In genomic region chrX:47568656-47569295, GRCh38 we compare ENCODE assay signal across 9 cellular contexts. TPM values are rescaled to one million over a fixed set of nuclear protein-coding genes. Genes with fewer than 3 reads are reported as not detected.
DNase-seq lines count a peak whose midpoint lies in the region; TF ChIP-seq lines count a peak whose summit lies in the region.
"Had no signal": no experiment of that assay in that cellular context is flagged by ENCODE, and none has a peak within 500 bp of the region (broad histone marks: within the 10 kb centered on the region; RNA-seq: fewer than 3 reads in every experiment).

No MANE protein-coding gene starts in this region.

- peak; percentile 43 for TF ChIP-seq CTCF in epithelial cell of proximal tubule (conservative IDR thresholded peaks at IDR 0.05; ENCODE audit: low read depth, low read length)

- DNase-seq in NOMO-1 treated with DMSO at 0.1 percent for 48 hours (lab: John Stamatoyannopoulos, UW; ENCODE audit: unreplicated experiment) (peak; percentile 3), NOMO-1 (lab: John Stamatoyannopoulos, UW; ENCODE audit: unreplicated experiment in 2 of 2) (no peak), SK-MEL-5 (ENCODE audit: low read depth, low spot score) (peak; percentile 38), epithelial cell of proximal tubule (ENCODE audit: low read depth) (no peak), NCI-H187 (lab: John Stamatoyannopoulos, UW) (no peak), AG08395 (ENCODE audit: low spot score) (no peak), hypothalamus (lab: John Stamatoyannopoulos, UW) (no peak)
- DNase-seq in stimulated activated CD8-positive, alpha-beta memory T cell treated with anti-CD3 and anti-CD28 coated beads, Interleukin-4, amount 100 ng/mL, for 48 hours = peak; percentile 59

- H3K4me3 ChIP-seq in epithelial cell of proximal tubule (ENCODE audit: low read depth, low read length) = no peak overlapping the region
- H3K4me3 ChIP-seq: suprapubic skin had no signal

- in situ Hi-C loops in SK-MEL-5 (cut with HindIII; ENCODE audit: low pct_unique_long_range_greater_than_20kb, low sequenced_read_pairs) = no loop called here

RNA-seq across cellular contexts. Expression of gene ARAF, which starts 7.8 kb away (rescaled TPM):
- total RNA-seq in SK-MEL-5 (2014; rRNA removed; shearing (Covaris generic)) = 14.5 and 20.1 TPM in 2 replicates
- polyA plus RNA-seq in SK-MEL-5 (2015; cell fraction: cytosol; rRNA removed) = 47.4 and 55.2 TPM in 2 replicates
- polyA plus RNA-seq in SK-MEL-5 (2015; cell fraction: nucleus; rRNA removed) = 84.2 and 98.9 TPM in 2 replicates
- 31.5 and 43.7 TPM in 2 replicates for total RNA-seq in epithelial cell of proximal tubule

RNA-seq across cellular contexts. Expression of gene TIMP1, which starts 13.5 kb away (rescaled TPM):
- 265 and 283 TPM in 2 replicates for total RNA-seq in SK-MEL-5 (2014; rRNA removed; shearing (Covaris generic))
- polyA plus RNA-seq in SK-MEL-5 (2015; cell fraction: cytosol; rRNA removed) = 422 and 561 TPM in 2 replicates
- 63.6 and 69.6 TPM in 2 replicates for polyA plus RNA-seq in SK-MEL-5 (2015; cell fraction: nucleus; rRNA removed)
- 123 and 241 TPM in 2 replicates for total RNA-seq in epithelial cell of proximal tubule

RNA-seq across cellular contexts. Expression of gene SYN1, which starts 50.9 kb away (rescaled TPM):
- total RNA-seq in SK-MEL-5 (2014; rRNA removed; shearing (Covaris generic)) = 0.05 TPM in 1 of 2 replicates, not detected in the other
- 0.11 and 0.13 TPM in 2 replicates for polyA plus RNA-seq in SK-MEL-5 (2015; cell fraction: cytosol; rRNA removed)
- polyA plus RNA-seq in SK-MEL-5 (2015; cell fraction: nucleus; rRNA removed) = 0.05 TPM in 1 of 2 replicates, not detected in the other
- total RNA-seq in epithelial cell of proximal tubule = 0.12 and 0.65 TPM in 2 replicates

Comparison
In these comparisons a context has a peak if more than half of its experiments do, and no peak if none do; other contexts are left out.
1. DNase-seq: peak in NOMO-1 treated with DMSO at 0.1 percent for 48 hours (single experiment), SK-MEL-5 (single experiment) and stimulated activated CD8-positive, alpha-beta memory T cell treated with anti-CD3 and anti-CD28 coated beads, Interleukin-4, amount 100 ng/mL, for 48 hours (single experiment); none in NOMO-1 (0 of 2), epithelial cell of proximal tubule (single experiment), NCI-H187 (0 of 2), AG08395 (single experiment) and hypothalamus (0 of 51).